In the genomic region with DNA sequence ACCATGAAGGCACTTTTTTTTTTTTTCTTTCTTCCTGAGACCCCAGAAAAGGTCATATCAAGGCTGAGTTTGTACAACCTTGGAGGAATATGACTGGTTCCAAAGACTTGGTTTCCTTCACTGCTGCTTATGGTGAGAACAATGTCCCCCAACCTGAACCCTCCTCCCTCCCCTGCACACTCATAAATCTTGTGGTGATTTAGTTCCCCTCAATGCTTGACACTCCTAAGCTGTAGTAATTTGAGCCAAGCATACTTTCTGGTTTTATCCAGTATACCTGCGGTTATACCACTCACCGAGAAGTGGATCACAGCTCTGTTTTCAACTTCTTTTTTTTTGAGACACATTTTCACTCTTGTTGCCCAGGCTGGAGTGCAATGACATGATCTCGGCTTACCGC, we compare ENCODE assay signal across 13 cellular contexts.
DNase-seq lines count a peak whose midpoint lies in the region; ATAC-seq and TF ChIP-seq lines count a peak whose summit lies in the region.
"Had no signal": no experiment of that assay in that cellular context is flagged by ENCODE, and none has a peak within 500 bp of the region (broad histone marks: within the 10 kb centered on the region; RNA-seq: fewer than 3 reads in every experiment).

No MANE protein-coding gene starts in this region.

- 83 to 88% methylated on average over 4 of the region's 4 CpGs for WGBS in lower leg skin, 2 donors

- H3K36me3 ChIP-seq in colonic mucosa = no peaks in the 10 kb centered on the region
- no peaks in the 10 kb centered on the region for H3K36me3 ChIP-seq in gastrocnemius medialis

- no peaks in the 10 kb centered on the region for H3K9me3 ChIP-seq in colonic mucosa
- H3K9me3 ChIP-seq in gastrocnemius medialis = no peaks in the 10 kb centered on the region

- TF ChIP-seq CTCF in colonic mucosa (IDR thresholded peaks at IDR 0.05) (no peak), gastrocnemius medialis (IDR thresholded peaks at IDR 0.05 in 4 of 5, conservative IDR thresholded peaks at IDR 0.05 in 1 of 5) (no peak), lower leg skin (IDR thresholded peaks at IDR 0.05) (no peak)

- no peak overlapping the region for H3K4me3 ChIP-seq in colonic mucosa
- no peak overlapping the region for H3K4me3 ChIP-seq in gastrocnemius medialis
- H3K4me3 ChIP-seq in lower leg skin (ENCODE audit: low read depth, poor library complexity, severe bottlenecking) = no peak overlapping the region

- no peaks in the 10 kb centered on the region for H3K27me3 ChIP-seq in colonic mucosa
- no peaks in the 10 kb centered on the region for H3K27me3 ChIP-seq in gastrocnemius medialis

- H3K27ac ChIP-seq in colonic mucosa (peak overlapping the region; percentile 78), gastrocnemius medialis (peak overlapping the region; percentile 94 to 97 (median 96))

- no peak for ATAC-seq in gastrocnemius medialis
- ATAC-seq: Panc1 had no signal

- H3K9ac ChIP-seq in colonic mucosa (ENCODE audit: low read depth in 2 of 2, low read length in 2 of 2) = peak overlapping the region in 1 of 2 donors; percentile 73

- DNase-seq in GDM1 (lab: John Stamatoyannopoulos, UW) = peak; percentile 27
- peak; percentile 49 for DNase-seq in NCI-H187 treated with DMSO at 0.1 percent for 48 hours (lab: John Stamatoyannopoulos, UW)
- no peak for DNase-seq in colonic mucosa
- no peak for DNase-seq in gastrocnemius medialis
- no peak for DNase-seq in NCI-H1048 (lab: John Stamatoyannopoulos, UW)
- no peak for DNase-seq in lower leg skin (ENCODE audit: low spot score in 2 of 2)
- no peak for DNase-seq in ureter (ENCODE audit: low spot score)
- no peak for DNase-seq in stimulated activated naive CD4-positive, alpha-beta T cell treated with Interleukin-2 at 50 U/mL for 16 hours (lab: John Stamatoyannopoulos, UW)
- DNase-seq: activated gamma-delta T cell; DND-41; KBM-7; stimulated activated CD4-positive, alpha-beta T cell treated with anti-CD3 and anti-CD28 coated beads, Interleukin-4, amount 100 ng/mL, for 24 hours had no signal

- TF ChIP-seq POLR2A in gastrocnemius medialis (IDR thresholded peaks at IDR 0.05) = no peak
- no peak for TF ChIP-seq POLR2A in lower leg skin (IDR thresholded peaks at IDR 0.05)

- H3K4me1 ChIP-seq in colonic mucosa (peaks cover 3% of the 10 kb centered on the region), gastrocnemius medialis (peaks cover 18 to 19% of the 10 kb centered on the region in 2 donors)

- intact Hi-C loops in colonic mucosa (cut with DNase I) = no loop called here
- intact Hi-C loops in gastrocnemius medialis (cut with DNase I; ENCODE audit: low total_unique reads) = no loop called here
- intact Hi-C loops in lower leg skin (cut with DNase I; ENCODE audit: low total_unique reads) = loop anchor here (10.0 kb wide), 1 partner anchor 75 kb away; no protein-coding TSS in a partner anchor

- in situ Hi-C loops in gastrocnemius medialis (cut with MboI; ENCODE audit: low sequenced_read_pairs in 4 of 4) = loop anchor here in 3 of 4 donors (5.0 to 25.0 kb wide), 5 partner anchors 93 to 423 kb away; a partner anchor contains a TSS

Comparison
In these comparisons a context has a peak if more than half of its experiments do, and no peak if none do; other contexts are left out.
1. DNase-seq: peak in GDM1 (single experiment) and NCI-H187 treated with DMSO at 0.1 percent for 48 hours (single experiment); none in colonic mucosa (single experiment), gastrocnemius medialis (0 of 2), NCI-H1048 (single experiment), lower leg skin (0 of 2), ureter (single experiment) and stimulated activated naive CD4-positive, alpha-beta T cell treated with Interleukin-2 at 50 U/mL for 16 hours (single experiment).